16 cellular contexts compared by ENCODE assay signal in the genomic region with DNA sequence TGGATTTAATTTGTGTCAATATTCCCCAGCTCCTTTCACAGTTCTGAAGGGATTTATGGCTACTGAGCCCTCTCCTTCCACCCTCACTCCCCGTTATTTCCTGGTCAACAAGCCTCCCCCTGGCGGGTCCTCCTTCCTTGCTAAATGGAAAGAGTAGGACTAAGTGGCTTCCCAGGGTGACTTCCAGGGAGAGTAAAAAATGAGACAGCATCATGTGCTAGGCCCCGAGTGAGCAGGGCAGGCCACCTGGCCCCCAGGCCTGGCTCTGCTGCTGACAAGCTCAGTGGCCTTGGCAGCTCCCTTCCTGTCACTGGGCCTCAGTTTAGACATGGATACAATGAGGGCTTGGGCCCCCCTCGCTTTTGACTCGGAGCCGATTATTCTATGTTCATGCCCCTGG.
DNase-seq lines count a peak whose midpoint lies in the region; ATAC-seq and TF ChIP-seq lines count a peak whose summit lies in the region.
"Had no signal": no experiment of that assay in that cellular context is flagged by ENCODE, and none has a peak within 500 bp of the region (broad histone marks: within the 10 kb centered on the region; RNA-seq: fewer than 3 reads in every experiment).

No MANE protein-coding gene starts in this region.

- no peak overlapping the region for H3K4me2 ChIP-seq in neural cell (ENCODE audit: low read length)

- no peak for ATAC-seq in Right ventricle myocardium superior (ENCODE audit: poor library complexity)
- no peak for ATAC-seq in HG03439 (IDR thresholded peaks at IDR 0.05; ENCODE audit: unreplicated experiment)
- ATAC-seq: HCT116 had no signal

- TF ChIP-seq EP300 in neural cell (conservative IDR thresholded peaks at IDR 0.05; ENCODE audit: poor library complexity, severe bottlenecking): no peak

- H3F3A ChIP-seq in neural cell (ENCODE audit: insufficient read depth, low read length, poor library complexity, severe bottlenecking): no peaks in the 10 kb centered on the region

- H3K9me3 ChIP-seq in neural cell (ENCODE audit: low read length): no peaks in the 10 kb centered on the region
- H3K9me3 ChIP-seq: BE2C, Caco-2 had no signal

- intact Hi-C loops in Right ventricle myocardium superior (cut with DNase I): no loop called here

- DNase-seq in NCI-H748 (lab: John Stamatoyannopoulos, UW; ENCODE audit: unreplicated experiment) (peak; percentile 32), NCI-H748 treated with DMSO at 0.1 percent for 48 hours (lab: John Stamatoyannopoulos, UW) (no peak), NCI-H69 (lab: John Stamatoyannopoulos, UW) (peak; percentile 85), NCI-H146 (lab: John Stamatoyannopoulos, UW) (no peak), Right ventricle myocardium superior (no peak)
- DNase-seq: ACHN; BE2C; Caco-2; CD4-positive, alpha-beta T cell; GDM1; GOT3; H7 had no signal

- H3K9me2 ChIP-seq in neural cell (ENCODE audit: insufficient read depth, low read length): no peaks in the 10 kb centered on the region

- H3K27ac ChIP-seq in neural cell (ENCODE audit: low read length): no peak overlapping the region
- H3K27ac ChIP-seq: C4-2B had no signal

- H2AFZ ChIP-seq in neural cell (ENCODE audit: low read depth, low read length): no peak overlapping the region

- TF ChIP-seq RAD21 in neural cell (conservative IDR thresholded peaks at IDR 0.05): no peak

- H3K27me3 ChIP-seq in neural cell (ENCODE audit: insufficient read depth, low read depth, low read length): no peaks in the 10 kb centered on the region
- H3K27me3 ChIP-seq: BE2C had no signal

- no peak overlapping the region for H3K4me3 ChIP-seq in neural cell (ENCODE audit: low read length)

- H3K9ac ChIP-seq in neural cell (ENCODE audit: low read length): no peak overlapping the region

- TF ChIP-seq CTCF in neural cell (IDR thresholded peaks at IDR 0.05; ENCODE audit: poor library complexity, severe bottlenecking): no peak

- H3K36me3 ChIP-seq in neural cell (ENCODE audit: insufficient read depth, low read length): no peaks in the 10 kb centered on the region
- H3K36me3 ChIP-seq: BE2C had no signal

- no peaks in the 10 kb centered on the region for H4K20me1 ChIP-seq in neural cell (ENCODE audit: insufficient read depth)

- no peaks in the 10 kb centered on the region for H3K79me2 ChIP-seq in neural cell (replicated peaks; ENCODE audit: insufficient read depth, low read length)

TF ChIP-seq in neural cell, 6 proteins besides CTCF, POLR2A, EP300 and RAD21:
- TF ChIP-seq MXI1 (conservative IDR thresholded peaks at IDR 0.05; ENCODE audit: poor library complexity, severe bottlenecking): no peak
- TF ChIP-seq EZH2 (IDR thresholded peaks at IDR 0.05; ENCODE audit: borderline replicate concordance, insufficient read depth, low read length, poor library complexity, severe bottlenecking): no peak
- peak; percentile 14 for TF ChIP-seq POLR2AphosphoS5 (IDR thresholded peaks at IDR 0.05)
TF ChIP-seq in neural cell: peak in this region for 1.

Comparison
In these comparisons a context has a peak if more than half of its experiments do, and no peak if none do; other contexts are left out.
1. DNase-seq: peak in NCI-H748 (single experiment) and NCI-H69 (single experiment); none in NCI-H748 treated with DMSO at 0.1 percent for 48 hours (single experiment), NCI-H146 (single experiment) and Right ventricle myocardium superior (single experiment).